In genomic region chrX:54529166-54529558, GRCh38 we compare ENCODE assay signal across 8 cellular contexts. TPM values are rescaled to one million over a fixed set of nuclear protein-coding genes. Genes with fewer than 3 reads are reported as not detected.
A peak's percentile ranks its signal among the peaks of the same experiment; 100 is the strongest.
DNase-seq lines count a peak whose midpoint lies in the region; ATAC-seq and TF ChIP-seq lines count a peak whose summit lies in the region.

No MANE protein-coding gene starts in this region.

- H3K9me3 Mint-ChIP-seq in activated naive CD8-positive, alpha-beta T cell treated with anti-CD3 and anti-CD28 coated beads for 36 hours = peaks cover 10% of the 10 kb centered on the region

- H3K36me3 Mint-ChIP-seq in activated naive CD8-positive, alpha-beta T cell treated with anti-CD3 and anti-CD28 coated beads for 36 hours = peaks cover 29% of the 10 kb centered on the region

- peak overlapping the region; percentile 95 for H3K27ac Mint-ChIP-seq in activated naive CD8-positive, alpha-beta T cell treated with anti-CD3 and anti-CD28 coated beads for 36 hours

- no peaks in the 10 kb centered on the region for H3K27me3 Mint-ChIP-seq in activated naive CD8-positive, alpha-beta T cell treated with anti-CD3 and anti-CD28 coated beads for 36 hours

- peak overlapping the region; percentile 83 for H3K4me3 Mint-ChIP-seq in activated naive CD8-positive, alpha-beta T cell treated with anti-CD3 and anti-CD28 coated beads for 36 hours

- peaks cover 23% of the 10 kb centered on the region for H3K4me1 Mint-ChIP-seq in activated naive CD8-positive, alpha-beta T cell treated with anti-CD3 and anti-CD28 coated beads for 36 hours

- DNase-seq in HK-2 (ENCODE audit: unreplicated experiment) (peak; percentile 6), medulla oblongata (ENCODE audit: extremely low spot score) (peak; percentile 1), DMS79 (lab: John Stamatoyannopoulos, UW) (no peak), germinal center (ENCODE audit: low spot score) (no peak)
- DNase-seq in activated naive CD8-positive, alpha-beta T cell treated with anti-CD3 and anti-CD28 coated beads for 36 hours = no peak

- no peak for TF ChIP-seq CTCF in 22Rv1 (IDR thresholded peaks at IDR 0.05)

- H3K27ac ChIP-seq in 22Rv1 = peak overlapping the region; percentile 79

- ATAC-seq in HG02938 (IDR thresholded peaks at IDR 0.05; ENCODE audit: unreplicated experiment) (no peak), GM19463 (IDR thresholded peaks at IDR 0.05; ENCODE audit: unreplicated experiment) (no peak)

RNA-seq across cellular contexts. Expression of gene GNL3L, which starts 0.9 kb away (rescaled TPM):
- total RNA-seq in activated naive CD8-positive, alpha-beta T cell treated with anti-CD3 and anti-CD28 coated beads for 36 hours = 10 to 100 TPM; 91.2 to 91.8 TPM

RNA-seq across cellular contexts. Expression of gene FGD1, which starts 33.1 kb away (rescaled TPM):
- total RNA-seq in activated naive CD8-positive, alpha-beta T cell treated with anti-CD3 and anti-CD28 coated beads for 36 hours = under 1 TPM; 0.10 to 0.19 TPM

Comparison
In these comparisons a context has a peak if more than half of its experiments do, and no peak if none do; other contexts are left out.
1. DNase-seq: peak in HK-2 (single experiment) and medulla oblongata (single experiment); none in activated naive CD8-positive, alpha-beta T cell treated with anti-CD3 and anti-CD28 coated beads for 36 hours (single experiment), DMS79 (single experiment) and germinal center (single experiment).